ENCODE assay signal across 17 cellular contexts in the genomic region with DNA sequence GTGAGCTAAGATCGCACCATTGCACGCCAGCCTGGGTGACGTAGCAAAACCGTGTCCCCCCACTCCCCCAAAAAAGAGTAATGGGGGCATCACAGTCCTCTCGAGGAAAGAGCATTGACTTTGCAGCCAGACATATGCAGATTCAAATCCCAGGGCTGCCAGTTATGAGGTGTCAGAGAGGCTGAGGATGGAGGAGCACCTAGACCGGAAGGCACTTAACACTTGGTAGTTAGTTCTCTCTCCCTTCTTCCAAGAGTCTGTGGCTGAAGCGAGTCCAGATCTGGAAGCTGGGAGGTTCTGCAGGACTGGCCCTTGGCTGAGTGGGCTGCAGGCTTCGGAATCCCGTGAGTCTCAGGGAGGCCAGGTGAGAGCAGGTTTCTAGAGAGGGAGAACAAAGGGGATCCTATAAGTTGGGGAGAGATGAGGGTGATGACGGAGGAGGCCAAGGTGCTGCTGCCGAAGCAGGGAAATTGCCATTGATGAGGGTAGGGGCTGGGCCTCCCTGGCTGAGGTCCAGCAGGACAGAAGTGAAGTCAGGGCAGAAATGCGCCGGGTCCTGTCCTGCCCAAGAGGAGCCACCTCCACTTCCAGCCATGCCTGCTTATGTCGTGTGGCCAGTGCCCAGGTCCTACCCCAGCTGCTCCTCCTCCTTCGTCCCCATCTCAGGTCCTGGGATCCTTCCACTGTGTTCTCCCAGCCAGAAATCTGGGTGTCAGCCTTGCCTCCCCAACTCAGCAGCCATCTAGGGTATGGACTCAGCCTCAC. TPM values are rescaled to one million over a fixed set of nuclear protein-coding genes. Genes with fewer than 3 reads are reported as not detected.
A peak's percentile ranks its signal among the peaks of the same experiment; 100 is the strongest.
DNase-seq lines count a peak whose midpoint lies in the region; ATAC-seq lines count a peak whose summit lies in the region.
"Had no signal": no experiment of that assay in that cellular context is flagged by ENCODE, and none has a peak within 500 bp of the region (broad histone marks: within the 10 kb centered on the region; RNA-seq: fewer than 3 reads in every experiment).

No MANE protein-coding gene starts in this region.

- CTCF ChIA-PET in activated CD4-positive, alpha-beta memory T cell treated with anti-CD3 and anti-CD28 coated beads, Interleukin-2, amount 10 ng/mL, durations not matched to agents 7 days and 5 days (lab: Charles Lee), result no interaction called here
- CTCF ChIA-PET in activated CD4-positive, alpha-beta memory T cell treated with anti-CD3 and anti-CD28 coated beads for 36 hours (lab: Charles Lee), result no interaction called here
- CTCF ChIA-PET in activated CD8-positive, alpha-beta memory T cell treated with anti-CD3 and anti-CD28 coated beads, Interleukin-2, amount 10 ng/mL, durations not matched to agents 7 days and 5 days (lab: Charles Lee), result interaction anchor here (1.0 to 1.3 kb wide), 3 partner anchors 13 to 39 kb away, joined by 3 to 4 read pairs (median 3); partner anchors contain the start of gene SPOCD1

- H3K27ac Mint-ChIP-seq in activated CD4-positive, alpha-beta memory T cell treated with anti-CD3 and anti-CD28 coated beads, Interleukin-2, amount 10 ng/mL, durations not matched to agents 7 days and 5 days, result no peak overlapping the region
- no peak overlapping the region for H3K27ac Mint-ChIP-seq in activated CD4-positive, alpha-beta memory T cell treated with anti-CD3 and anti-CD28 coated beads for 36 hours
- no peak overlapping the region for H3K27ac Mint-ChIP-seq in activated CD8-positive, alpha-beta memory T cell treated with anti-CD3 and anti-CD28 coated beads, Interleukin-2, amount 10 ng/mL, durations not matched to agents 7 days and 5 days
- H3K27ac Mint-ChIP-seq in stimulated activated memory B cell treated with anti-CD40 and anti-IgM and Interleukin-4, amounts not matched to agents 10 μg/mL and 1 μg/mL and 100 μg/mL, for 72 hours, result peak overlapping the region; percentile 22
- H3K27ac Mint-ChIP-seq in stimulated activated naive B cell treated with anti-CD40 and anti-IgM and Interleukin-4, amounts not matched to agents 10 μg/mL and 1 μg/mL and 100 μg/mL, for 72 hours, result no peak overlapping the region

- H3K4me1 Mint-ChIP-seq in activated CD4-positive, alpha-beta memory T cell treated with anti-CD3 and anti-CD28 coated beads, Interleukin-2, amount 10 ng/mL, durations not matched to agents 7 days and 5 days, result peaks cover 27% of the 10 kb centered on the region
- H3K4me1 Mint-ChIP-seq in activated CD4-positive, alpha-beta memory T cell treated with anti-CD3 and anti-CD28 coated beads for 36 hours (ENCODE audit: low read depth), result peaks cover 21% of the 10 kb centered on the region
- peaks cover 23% of the 10 kb centered on the region for H3K4me1 Mint-ChIP-seq in activated CD8-positive, alpha-beta memory T cell treated with anti-CD3 and anti-CD28 coated beads, Interleukin-2, amount 10 ng/mL, durations not matched to agents 7 days and 5 days
- H3K4me1 Mint-ChIP-seq in stimulated activated memory B cell treated with anti-CD40 and anti-IgM and Interleukin-4, amounts not matched to agents 10 μg/mL and 1 μg/mL and 100 μg/mL, for 72 hours, result peaks cover 29% of the 10 kb centered on the region
- H3K4me1 Mint-ChIP-seq in stimulated activated naive B cell treated with anti-CD40 and anti-IgM and Interleukin-4, amounts not matched to agents 10 μg/mL and 1 μg/mL and 100 μg/mL, for 72 hours, result peaks cover 16 to 36% of the 10 kb centered on the region in 2 donors

- no peak overlapping the region for H3K4me3 Mint-ChIP-seq in activated CD4-positive, alpha-beta memory T cell treated with anti-CD3 and anti-CD28 coated beads, Interleukin-2, amount 10 ng/mL, durations not matched to agents 7 days and 5 days
- no peak overlapping the region for H3K4me3 Mint-ChIP-seq in activated CD4-positive, alpha-beta memory T cell treated with anti-CD3 and anti-CD28 coated beads for 36 hours
- H3K4me3 Mint-ChIP-seq in activated CD8-positive, alpha-beta memory T cell treated with anti-CD3 and anti-CD28 coated beads, Interleukin-2, amount 10 ng/mL, durations not matched to agents 7 days and 5 days, result no peak overlapping the region
- no peak overlapping the region for H3K4me3 Mint-ChIP-seq in stimulated activated memory B cell treated with anti-CD40 and anti-IgM and Interleukin-4, amounts not matched to agents 10 μg/mL and 1 μg/mL and 100 μg/mL, for 72 hours
- no peak overlapping the region for H3K4me3 Mint-ChIP-seq in stimulated activated naive B cell treated with anti-CD40 and anti-IgM and Interleukin-4, amounts not matched to agents 10 μg/mL and 1 μg/mL and 100 μg/mL, for 72 hours

- peak; percentile 15 for DNase-seq in activated CD4-positive, alpha-beta memory T cell treated with anti-CD3 and anti-CD28 coated beads, Interleukin-2, amount 10 ng/mL, durations not matched to agents 7 days and 5 days
- no peak for DNase-seq in activated CD4-positive, alpha-beta memory T cell treated with anti-CD3 and anti-CD28 coated beads for 36 hours
- DNase-seq in activated CD8-positive, alpha-beta memory T cell treated with anti-CD3 and anti-CD28 coated beads, Interleukin-2, amount 10 ng/mL, durations not matched to agents 7 days and 5 days, result peak; percentile 37
- DNase-seq in mesenteric fat pad (ENCODE audit: low spot score) (peak; percentile 73), GF-D8 (lab: John Stamatoyannopoulos, UW) (no peak)
- no peak for DNase-seq in stimulated activated naive B cell treated with anti-CD40 and anti-IgM and Interleukin-4, amounts not matched to agents 10 μg/mL and 1 μg/mL and 100 μg/mL, for 72 hours
- DNase-seq: Caco-2; CD4-positive, CD25-positive, alpha-beta regulatory T cell; DMS153; NCI-H1105; NCI-H1694; NCI-H510A; NCI-H748 treated with DMSO at 0.1 percent for 48 hours; OCI-M1; Right ventricle myocardium superior had no signal

- no peaks in the 10 kb centered on the region for H3K9me3 Mint-ChIP-seq in activated CD4-positive, alpha-beta memory T cell treated with anti-CD3 and anti-CD28 coated beads, Interleukin-2, amount 10 ng/mL, durations not matched to agents 7 days and 5 days
- H3K9me3 Mint-ChIP-seq in activated CD4-positive, alpha-beta memory T cell treated with anti-CD3 and anti-CD28 coated beads for 36 hours, result no peaks in the 10 kb centered on the region
- no peaks in the 10 kb centered on the region for H3K9me3 Mint-ChIP-seq in activated CD8-positive, alpha-beta memory T cell treated with anti-CD3 and anti-CD28 coated beads, Interleukin-2, amount 10 ng/mL, durations not matched to agents 7 days and 5 days (ENCODE audit: low read depth)
- H3K9me3 Mint-ChIP-seq in stimulated activated memory B cell treated with anti-CD40 and anti-IgM and Interleukin-4, amounts not matched to agents 10 μg/mL and 1 μg/mL and 100 μg/mL, for 72 hours, result no peaks in the 10 kb centered on the region
- H3K9me3 Mint-ChIP-seq in stimulated activated naive B cell treated with anti-CD40 and anti-IgM and Interleukin-4, amounts not matched to agents 10 μg/mL and 1 μg/mL and 100 μg/mL, for 72 hours, result no peaks in the 10 kb centered on the region

- intact Hi-C loops in activated CD4-positive, alpha-beta memory T cell treated with anti-CD3 and anti-CD28 coated beads for 36 hours (cut with micrococcal nuclease), result no loop called here

- no peaks in the 10 kb centered on the region for H3K36me3 Mint-ChIP-seq in activated CD4-positive, alpha-beta memory T cell treated with anti-CD3 and anti-CD28 coated beads, Interleukin-2, amount 10 ng/mL, durations not matched to agents 7 days and 5 days (ENCODE audit: low read depth)
- no peaks in the 10 kb centered on the region for H3K36me3 Mint-ChIP-seq in activated CD4-positive, alpha-beta memory T cell treated with anti-CD3 and anti-CD28 coated beads for 36 hours
- no peaks in the 10 kb centered on the region for H3K36me3 Mint-ChIP-seq in activated CD8-positive, alpha-beta memory T cell treated with anti-CD3 and anti-CD28 coated beads, Interleukin-2, amount 10 ng/mL, durations not matched to agents 7 days and 5 days
- H3K36me3 Mint-ChIP-seq in stimulated activated memory B cell treated with anti-CD40 and anti-IgM and Interleukin-4, amounts not matched to agents 10 μg/mL and 1 μg/mL and 100 μg/mL, for 72 hours, result no peaks in the 10 kb centered on the region
- no peaks in the 10 kb centered on the region for H3K36me3 Mint-ChIP-seq in stimulated activated naive B cell treated with anti-CD40 and anti-IgM and Interleukin-4, amounts not matched to agents 10 μg/mL and 1 μg/mL and 100 μg/mL, for 72 hours
- H3K36me3 Mint-ChIP-seq: CD4-positive, CD25-positive, alpha-beta regulatory T cell had no signal

- ATAC-seq in activated CD8-positive, alpha-beta memory T cell treated with anti-CD3 and anti-CD28 coated beads, Interleukin-2, amount 10 ng/mL, durations not matched to agents 7 days and 5 days, result no peak
- no peak for ATAC-seq in stimulated activated memory B cell treated with anti-CD40 and anti-IgM and Interleukin-4, amounts not matched to agents 10 μg/mL and 1 μg/mL and 100 μg/mL, for 72 hours
- no peak for ATAC-seq in GM21717 (IDR thresholded peaks at IDR 0.05; ENCODE audit: unreplicated experiment)
- no peak for ATAC-seq in stimulated activated naive B cell treated with anti-CD40 and anti-IgM and Interleukin-4, amounts not matched to agents 10 μg/mL and 1 μg/mL and 100 μg/mL, for 72 hours (replicated peaks)

- peaks cover 2% of the 10 kb centered on the region for H3K27me3 Mint-ChIP-seq in activated CD4-positive, alpha-beta memory T cell treated with anti-CD3 and anti-CD28 coated beads, Interleukin-2, amount 10 ng/mL, durations not matched to agents 7 days and 5 days
- no peaks in the 10 kb centered on the region for H3K27me3 Mint-ChIP-seq in activated CD4-positive, alpha-beta memory T cell treated with anti-CD3 and anti-CD28 coated beads for 36 hours
- H3K27me3 Mint-ChIP-seq in activated CD8-positive, alpha-beta memory T cell treated with anti-CD3 and anti-CD28 coated beads, Interleukin-2, amount 10 ng/mL, durations not matched to agents 7 days and 5 days, result no peaks in the 10 kb centered on the region
- no peaks in the 10 kb centered on the region for H3K27me3 Mint-ChIP-seq in stimulated activated memory B cell treated with anti-CD40 and anti-IgM and Interleukin-4, amounts not matched to agents 10 μg/mL and 1 μg/mL and 100 μg/mL, for 72 hours
- no peaks in the 10 kb centered on the region for H3K27me3 Mint-ChIP-seq in stimulated activated naive B cell treated with anti-CD40 and anti-IgM and Interleukin-4, amounts not matched to agents 10 μg/mL and 1 μg/mL and 100 μg/mL, for 72 hours

- POLR2A ChIA-PET in activated CD4-positive, alpha-beta memory T cell treated with anti-CD3 and anti-CD28 coated beads, Interleukin-2, amount 10 ng/mL, durations not matched to agents 7 days and 5 days (lab: Charles Lee), result interaction anchor here (1.2 kb wide), 1 partner anchor 170 kb away, joined by 4 read pairs; no protein-coding TSS in a partner anchor
- POLR2A ChIA-PET in activated CD4-positive, alpha-beta memory T cell treated with anti-CD3 and anti-CD28 coated beads for 36 hours (lab: Charles Lee), result interaction anchor here (1.0 kb wide), 1 partner anchor 185 kb away, joined by 5 read pairs; the partner anchor contains the start of gene PEF1

RNA-seq across cellular contexts. Expression of gene SPOCD1, which starts 13.3 kb away (rescaled TPM):
- total RNA-seq in activated CD4-positive, alpha-beta memory T cell treated with anti-CD3 and anti-CD28 coated beads, Interleukin-2, amount 10 ng/mL, durations not matched to agents 7 days and 5 days, result under 1 TPM; 0.08 to 0.15 TPM
- total RNA-seq in activated CD4-positive, alpha-beta memory T cell treated with anti-CD3 and anti-CD28 coated beads for 36 hours, result under 1 TPM; 0.73 to 0.78 TPM
- not detected for total RNA-seq in activated CD8-positive, alpha-beta memory T cell treated with anti-CD3 and anti-CD28 coated beads, Interleukin-2, amount 10 ng/mL, durations not matched to agents 7 days and 5 days
- 9.5 TPM for total RNA-seq in mesenteric fat pad
- total RNA-seq: Right ventricle myocardium superior had no signal

Comparison
In these comparisons a context has a peak if more than half of its experiments do, and no peak if none do; other contexts are left out.
1. DNase-seq: peak in activated CD4-positive, alpha-beta memory T cell treated with anti-CD3 and anti-CD28 coated beads, Interleukin-2, amount 10 ng/mL, durations not matched to agents 7 days and 5 days (single experiment), activated CD8-positive, alpha-beta memory T cell treated with anti-CD3 and anti-CD28 coated beads, Interleukin-2, amount 10 ng/mL, durations not matched to agents 7 days and 5 days (single experiment) and mesenteric fat pad (single experiment); none in activated CD4-positive, alpha-beta memory T cell treated with anti-CD3 and anti-CD28 coated beads for 36 hours (single experiment), GF-D8 (single experiment) and stimulated activated naive B cell treated with anti-CD40 and anti-IgM and Interleukin-4, amounts not matched to agents 10 μg/mL and 1 μg/mL and 100 μg/mL, for 72 hours (single experiment).